ENCODE assay signal across 19 cellular contexts in genomic region chr1:97562096-97562495, GRCh38.
DNase-seq lines count a peak whose midpoint lies in the region; ATAC-seq and TF ChIP-seq lines count a peak whose summit lies in the region.
"Had no signal": no experiment of that assay in that cellular context is flagged by ENCODE, and none has a peak within 500 bp of the region (broad histone marks: within the 10 kb centered on the region; RNA-seq: fewer than 3 reads in every experiment).

No MANE protein-coding gene starts in this region.

- in situ Hi-C loops in astrocyte of the cerebellum (cut with HindIII; ENCODE audit: low sequenced_read_pairs) = no loop called here

- H3K27ac ChIP-seq in left lung = no peak overlapping the region

- H3K4me3 ChIP-seq in astrocyte of the cerebellum (ENCODE audit: low read depth, low read length) (no peak overlapping the region), left lung (no peak overlapping the region)
- H3K4me3 ChIP-seq: MG63 had no signal

- intact Hi-C loops in left lung (cut with DNase I) = no loop called here

- DNase-seq in AG09319 (ENCODE audit: extremely low read depth, low read depth) = peak; percentile 25
- DNase-seq in GM04503 (ENCODE audit: low read depth) = peak; percentile 47
- peak; percentile 38 for DNase-seq in astrocyte of the cerebellum (ENCODE audit: low read depth)
- no peak for DNase-seq in left lung
- DNase-seq in UCSD-AML1 (lab: John Stamatoyannopoulos, UW; ENCODE audit: unreplicated experiment) = no peak
- DNase-seq in dermis blood vessel endothelial cell = no peak
- DNase-seq: BE2C; Caco-2; CD4-positive, alpha-beta T cell; H7; HFFc6; Kasumi-1; MG63; NCI-H1092 treated with DMSO at 0.1 percent for 48 hours; NCI-H2081; NCI-H446 treated with DMSO at 0.1 percent for 48 hours had no signal

- peaks cover 0 to 4% of the 10 kb centered on the region in 2 donors for H3K9me3 ChIP-seq in left lung
- H3K9me3 ChIP-seq: BE2C, Caco-2, MG63 had no signal

- TF ChIP-seq CTCF in AG09319 (IDR thresholded peaks at IDR 0.05; ENCODE audit: low read depth, low read length) (no peak), astrocyte of the cerebellum (IDR thresholded peaks at IDR 0.05; ENCODE audit: low read depth, low read length, missing control alignments) (no peak), left lung (IDR thresholded peaks at IDR 0.05) (no peak)

- ATAC-seq in left lung (peak; percentile 65), GM19351 (IDR thresholded peaks at IDR 0.05; ENCODE audit: unreplicated experiment) (no peak), HG03025 (IDR thresholded peaks at IDR 0.05; ENCODE audit: low FRiP score, unreplicated experiment) (no peak)
- ATAC-seq: Right ventricle myocardium inferior had no signal

- no peaks in the 10 kb centered on the region for H3K27me3 ChIP-seq in left lung
- H3K27me3 ChIP-seq: BE2C, MG63 had no signal

- H3K36me3 ChIP-seq in left lung = peaks cover 0 to 11% of the 10 kb centered on the region in 2 donors
- H3K36me3 ChIP-seq: BE2C had no signal

- no peaks in the 10 kb centered on the region for H3K4me1 ChIP-seq in left lung
- H3K4me1 ChIP-seq: BE2C, Caco-2 had no signal

Comparison
In these comparisons a context has a peak if more than half of its experiments do, and no peak if none do; other contexts are left out.
1. DNase-seq: peak in AG09319 (single experiment), GM04503 (single experiment) and astrocyte of the cerebellum (single experiment); none in left lung (0 of 2), UCSD-AML1 (single experiment) and dermis blood vessel endothelial cell (single experiment).